In genomic region chr2:181776336-181776735, GRCh38 we compare ENCODE assay signal across 14 cellular contexts.
A peak's percentile ranks its signal among the peaks of the same experiment; 100 is the strongest.
DNase-seq lines count a peak whose midpoint lies in the region; ATAC-seq and TF ChIP-seq lines count a peak whose summit lies in the region.
"Had no signal": no experiment of that assay in that cellular context is flagged by ENCODE, and none has a peak within 500 bp of the region (broad histone marks: within the 10 kb centered on the region; RNA-seq: fewer than 3 reads in every experiment).

No MANE protein-coding gene starts in this region.

- H3K9me3 ChIP-seq in HCT116 (ENCODE audit: control insufficient read depth in 1 of 2, insufficient read depth in 1 of 2, low read depth in 1 of 2, low read length in 2 of 2) (no peaks in the 10 kb centered on the region), smooth muscle cell (replicated peaks; ENCODE audit: low read depth) (no peaks in the 10 kb centered on the region), upper lobe of right lung (no peaks in the 10 kb centered on the region)
- H3K9me3 ChIP-seq: A549, BE2C had no signal

- DNase-seq in HCT116 (ENCODE audit: low read depth, low spot score) (no peak), cardiac fibroblast (ENCODE audit: low read depth in 2 of 2) (peak; percentile 27 to 69), lung microvascular endothelial cell (ENCODE audit: low read depth in 2 of 2) (peak; percentile 74), smooth muscle cell (lab: John Stamatoyannopoulos, UW; ENCODE audit: unreplicated experiment) (no peak), upper lobe of right lung (no peak)
- no peak for DNase-seq in central memory CD4-positive, alpha-beta T cell
- DNase-seq: BE2C; CD4-positive, alpha-beta memory T cell; DMS153; DMS79 treated with DMSO at 0.1 percent for 48 hours; EL; HCEC 1CT had no signal

- intact Hi-C loops in HCT116 (cut with micrococcal nuclease), result no loop called here
- intact Hi-C loops in upper lobe of right lung (cut with DNase I), result no loop called here

- POLR2A ChIA-PET in HCT116 (lab: Charles Lee), result interaction anchor here (0.8 to 3.8 kb wide), 4 partner anchors 9 to 126 kb away, joined by 3 to 23 read pairs (median 3); no protein-coding TSS in a partner anchor

- peaks cover 9% of the 10 kb centered on the region for H3F3A ChIP-seq in smooth muscle cell (ENCODE audit: low read depth)

- WGBS in smooth muscle cell (ENCODE audit: low lambda C conversion rate), result 44% methylated on average over 3 of the region's 3 CpGs

- H3K27me3 ChIP-seq in HCT116 (ENCODE audit: insufficient read depth, low read length) (no peaks in the 10 kb centered on the region), smooth muscle cell (ENCODE audit: low read depth) (no peaks in the 10 kb centered on the region), upper lobe of right lung (no peaks in the 10 kb centered on the region)
- H3K27me3 ChIP-seq: BE2C had no signal

- H3K36me3 ChIP-seq in HCT116 (ENCODE audit: control insufficient read depth in 1 of 2, insufficient read depth in 2 of 2, low read length in 2 of 2), result peaks cover 0 to 10% of the 10 kb centered on the region in 2 experiments; a peak in 1 of 4 replicates
- no peaks in the 10 kb centered on the region for H3K36me3 ChIP-seq in smooth muscle cell (ENCODE audit: low read depth)
- no peaks in the 10 kb centered on the region for H3K36me3 ChIP-seq in upper lobe of right lung
- H3K36me3 ChIP-seq: BE2C had no signal

- H3K4me1 ChIP-seq in HCT116 (ENCODE audit: control insufficient read depth in 1 of 2, insufficient read depth in 2 of 2, low read length in 2 of 2) (peaks cover 77 to 94% of the 10 kb centered on the region in 2 experiments), smooth muscle cell (ENCODE audit: low read depth) (peaks cover 21% of the 10 kb centered on the region), upper lobe of right lung (peaks cover 14% of the 10 kb centered on the region)
- H3K4me1 ChIP-seq: BE2C had no signal

- H3K27ac ChIP-seq in HCT116 (ENCODE audit: low read depth, low read length), result peak overlapping the region; percentile 92
- no peak overlapping the region for H3K27ac ChIP-seq in smooth muscle cell (ENCODE audit: low read depth)
- H3K27ac ChIP-seq in upper lobe of right lung, result no peak overlapping the region
- H3K27ac ChIP-seq: A549, C4-2B had no signal

- ATAC-seq in HCT116, result no peak
- ATAC-seq in upper lobe of right lung, result no peak
- ATAC-seq: A549 had no signal

- no peak for TF ChIP-seq POLR2A in HCT116 (IDR thresholded peaks at IDR 0.05; ENCODE audit: borderline replicate concordance, extremely low read depth, insufficient read depth, insufficient read length)

- H3K4me3 ChIP-seq in HCT116 (replicated peaks in 1 of 2; ENCODE audit: low read depth in 1 of 2, low read length in 2 of 2), result no peak overlapping the region
- H3K4me3 ChIP-seq in cardiac fibroblast (replicated peaks in 1 of 2; ENCODE audit: low read depth in 2 of 2, low read length in 2 of 2), result no peak overlapping the region
- no peak overlapping the region for H3K4me3 ChIP-seq in smooth muscle cell
- H3K4me3 ChIP-seq in upper lobe of right lung, result no peak overlapping the region
- H3K4me3 ChIP-seq: A549 had no signal

- peak overlapping the region; percentile 28 for H2AFZ ChIP-seq in HCT116 (ENCODE audit: low read depth, low read length, poor library complexity, severe bottlenecking)
- peak overlapping the region; percentile 4 for H2AFZ ChIP-seq in smooth muscle cell (ENCODE audit: low read depth)

- BruUV-seq in HCT116 (replicated peaks; lab: Mats Ljungman, UMichigan), result no TSS peak

- H3K9ac ChIP-seq in HCT116 (ENCODE audit: low read length), result peak overlapping the region; percentile 50; the same call in 1 of the 2 replicates
- H3K9ac ChIP-seq in smooth muscle cell (ENCODE audit: low read depth), result no peak overlapping the region

- CTCF ChIA-PET in HCT116 (lab: Charles Lee), result interaction anchor here (0.6 kb wide), 2 partner anchors 119 to 128 kb away, joined by 3 read pairs; no protein-coding TSS in a partner anchor

- no peaks in the 10 kb centered on the region for H3K79me2 ChIP-seq in HCT116 (ENCODE audit: insufficient read depth, low read length)
- H3K79me2 ChIP-seq in smooth muscle cell (ENCODE audit: low read depth), result no peaks in the 10 kb centered on the region

- no peaks in the 10 kb centered on the region for H3K9me2 ChIP-seq in HCT116 (ENCODE audit: insufficient read depth)

- no peak overlapping the region for H3K4me2 ChIP-seq in HCT116 (ENCODE audit: low read length)
- peak overlapping the region; percentile 12 for H3K4me2 ChIP-seq in smooth muscle cell
- H3K4me2 ChIP-seq: A549 had no signal

- H4K20me1 ChIP-seq in HCT116 (ENCODE audit: insufficient read depth), result no peaks in the 10 kb centered on the region
- no peaks in the 10 kb centered on the region for H4K20me1 ChIP-seq in smooth muscle cell (ENCODE audit: low read depth)

- TF ChIP-seq CTCF in HCT116 (IDR thresholded peaks at IDR 0.05 in 2 of 3, conservative IDR thresholded peaks at IDR 0.05 in 1 of 3; ENCODE audit: borderline replicate concordance in 1 of 3, insufficient read depth in 1 of 3, low read depth in 2 of 3, low read length in 2 of 3), result no peak
- TF ChIP-seq CTCF in cardiac fibroblast (IDR thresholded peaks at IDR 0.05; ENCODE audit: low read depth, low read length), result no peak
- TF ChIP-seq CTCF in smooth muscle cell (IDR thresholded peaks at IDR 0.05; ENCODE audit: borderline replicate concordance, insufficient read depth, poor library complexity, severe bottlenecking), result no peak
- TF ChIP-seq CTCF in upper lobe of right lung (IDR thresholded peaks at IDR 0.05), result no peak

- TF ChIP-seq RAD21 in HCT116 (IDR thresholded peaks at IDR 0.05; ENCODE audit: low read depth), result no peak

- RAD21 ChIA-PET in HCT116 (lab: Charles Lee; ENCODE audit: low non-redundant PET in 1 of 2, low total read pairs in 2 of 2, uncharacterized antibody in 2 of 2, unreplicated experiment in 2 of 2), result no interaction called here

TF ChIP-seq in HCT116, 20 proteins besides CTCF, POLR2A, EP300 and RAD21:
- TF ChIP-seq YY1 (IDR thresholded peaks at IDR 0.05; ENCODE audit: extremely low read depth, insufficient replicate concordance, low read depth, low read length) (no peak), ZNF274 (IDR thresholded peaks at IDR 0.05; ENCODE audit: low read depth, low read length) (no peak)

Comparison
In these comparisons a context has a peak if more than half of its experiments do, and no peak if none do; other contexts are left out.
1. DNase-seq: peak in cardiac fibroblast (2 of 2) and lung microvascular endothelial cell (2 of 2); none in HCT116 (single experiment), smooth muscle cell (single experiment), central memory CD4-positive, alpha-beta T cell (single experiment) and upper lobe of right lung (single experiment).